Comparison of ENCODE assay signal across 20 cellular contexts in genomic region chr2:206472094-206472493, GRCh38.
"Had no signal": no experiment of that assay in that cellular context is flagged by ENCODE, and none has a peak within 500 bp of the region (broad histone marks: within the 10 kb centered on the region; RNA-seq: fewer than 3 reads in every experiment).

No MANE protein-coding gene starts in this region.

- DNase-seq: cortex of kidney; dorsolateral prefrontal cortex; effector CD8-positive, alpha-beta T cell; heart left ventricle; kidney glomerular epithelial cell; mammary epithelial cell; naive thymus-derived CD8-positive, alpha-beta T cell; posterior cingulate gyrus; spleen; stimulated activated CD4-positive, alpha-beta T cell treated with anti-CD3 and anti-CD28 coated beads, Interleukin-15, amount 100 ng/mL, for 24 hours; stimulated activated CD4-positive, alpha-beta T cell treated with anti-CD3 and anti-CD28 coated beads, Interleukin-1b, Interleukin-23, amount 100 ng/mL, for 48 hours; stimulated activated CD4-positive, alpha-beta T cell treated with anti-CD3 and anti-CD28 coated beads, Interleukin-4, amount 100 ng/mL, for 24 hours; stimulated activated naive B cell treated with anti-CD40 and anti-IgM and Interleukin-4, amounts not matched to agents 10 μg/mL and 1 μg/mL and 100 μg/mL, for 72 hours; stimulated activated naive CD8-positive, alpha-beta T cell treated with anti-CD3 and anti-CD28 coated beads, Interleukin-15, amount 100 ng/mL, for 72 hours; testis; transverse colon had no signal

- H3K4me1 ChIP-seq: spleen, testis, transverse colon had no signal

- H3K4me3 ChIP-seq: dorsolateral prefrontal cortex, heart left ventricle, spleen, testis, transverse colon had no signal

- H3K9me3 ChIP-seq: neutrophil, testis, transverse colon had no signal

- H3K36me3 ChIP-seq: heart left ventricle, neutrophil, spleen, transverse colon had no signal

- H3K27ac ChIP-seq: heart left ventricle, neutrophil, spleen, testis, transverse colon had no signal

- ATAC-seq: esophagus mucosa; heart left ventricle; left lobe of liver; naive thymus-derived CD8-positive, alpha-beta T cell; sciatic nerve; stimulated activated naive CD8-positive, alpha-beta T cell treated with anti-CD3 and anti-CD28 coated beads, Interleukin-15, amount 100 ng/mL, for 72 hours had no signal

- H3K27me3 ChIP-seq: dorsolateral prefrontal cortex, heart left ventricle, neutrophil, spleen, testis, transverse colon had no signal
